In genomic region chr3:119322523-119323400, GRCh38 we compare ENCODE assay signal across 1 cellular context.
A peak's percentile ranks its signal among the peaks of the same experiment; 100 is the strongest.
TF ChIP-seq lines count a peak whose summit lies in the region.

No MANE protein-coding gene starts in this region.

TF ChIP-seq in K562, 482 proteins besides CTCF, POLR2A, EP300 and RAD21 (continued from another document):
- TF ChIP-seq PRDM10 (IDR thresholded peaks at IDR 0.05; ENCODE audit: partially characterized antibody) = no peak
- TF ChIP-seq GTF2E2 (tag; IDR thresholded peaks at IDR 0.05) = peak; percentile 80; the same call in 1 of the 2 replicates
- no peak for TF ChIP-seq HNRNPH1 (optimal IDR thresholded peaks at IDR 0.05; ENCODE audit: low read depth, low read length)
- no peak for TF ChIP-seq SIX5 (IDR thresholded peaks at IDR 0.05; ENCODE audit: borderline replicate concordance in 1 of 2, insufficient read depth in 1 of 2, low read depth in 1 of 2, low read length in 2 of 2)
- no peak for TF ChIP-seq TRIM24 (IDR thresholded peaks at IDR 0.05)
- no peak for TF ChIP-seq FOXP4 (CRISPR knock-in tag; IDR thresholded peaks at IDR 0.05; ENCODE audit: borderline replicate concordance)
- TF ChIP-seq ATF1 (CRISPR knock-in tag; IDR thresholded peaks at IDR 0.05) = no peak
- TF ChIP-seq ATF1 (tag; IDR thresholded peaks at IDR 0.05) = peak; percentile 69
- no peak for TF ChIP-seq EHMT2 (IDR thresholded peaks at IDR 0.05)
- peak; percentile 26; the same call in 1 of the 2 replicates for TF ChIP-seq ZNF263 (CRISPR knock-in tag; IDR thresholded peaks at IDR 0.05; ENCODE audit: borderline replicate concordance)
- TF ChIP-seq ZNF311 (CRISPR knock-in tag; IDR thresholded peaks at IDR 0.05) = no peak
- TF ChIP-seq ZNF431 (CRISPR knock-in tag; IDR thresholded peaks at IDR 0.05) = no peak
- no peak for TF ChIP-seq NFATC3 (IDR thresholded peaks at IDR 0.05)
- no peak for TF ChIP-seq RBM25 (IDR thresholded peaks at IDR 0.05; ENCODE audit: low read depth, low read length, severe bottlenecking)
- TF ChIP-seq TFE3 (CRISPR knock-in tag; IDR thresholded peaks at IDR 0.05) = no peak
- no peak for TF ChIP-seq FOS (IDR thresholded peaks at IDR 0.05; ENCODE audit: extremely low read depth, insufficient read length)
- TF ChIP-seq ADNP (tag; IDR thresholded peaks at IDR 0.05) = no peak
- no peak for TF ChIP-seq ARID3A (IDR thresholded peaks at IDR 0.05; ENCODE audit: borderline replicate concordance, low read depth, low read length)
- peak; percentile 52; the same call in 1 of the 2 replicates for TF ChIP-seq ARID4B (CRISPR knock-in tag; IDR thresholded peaks at IDR 0.05)
- TF ChIP-seq PHF8 (IDR thresholded peaks at IDR 0.05; ENCODE audit: borderline replicate concordance, low read length) = peak; percentile 59; the same call in 1 of the 2 replicates
- no peak for TF ChIP-seq CAMTA2 (CRISPR knock-in tag; conservative IDR thresholded peaks at IDR 0.05)
- TF ChIP-seq ZNF639 (CRISPR knock-in tag; conservative IDR thresholded peaks at IDR 0.05 in 1 of 2, IDR thresholded peaks at IDR 0.05 in 1 of 2) = peak in 1 of 2 experiments; percentile 38; a peak in 1 of 4 replicates
- no peak for TF ChIP-seq ZNF232 (CRISPR knock-in tag; IDR thresholded peaks at IDR 0.05)
- no peak for TF ChIP-seq NFIX (CRISPR knock-in tag; IDR thresholded peaks at IDR 0.05; ENCODE audit: low read depth)
- no peak for TF ChIP-seq BCL6 (CRISPR knock-in tag; IDR thresholded peaks at IDR 0.05)
- TF ChIP-seq NONO (IDR thresholded peaks at IDR 0.05; ENCODE audit: low read depth in 2 of 2, low read length in 1 of 2) = peak in 1 of 2 experiments; percentile 63; a peak in 2 of 4 replicates
- no peak; the same call in 1 of the 2 replicates for TF ChIP-seq TFAP4 (CRISPR knock-in tag; IDR thresholded peaks at IDR 0.05; ENCODE audit: borderline replicate concordance)
- no peak for TF ChIP-seq ELK1 (CRISPR knock-in tag; IDR thresholded peaks at IDR 0.05)
- TF ChIP-seq RBM22 (IDR thresholded peaks at IDR 0.05; ENCODE audit: low read depth, low read length, poor library complexity, severe bottlenecking) = no peak
- TF ChIP-seq SP1 (CRISPR knock-in tag; IDR thresholded peaks at IDR 0.05) = peak; percentile 63
- TF ChIP-seq TFAM (CRISPR knock-in tag; conservative IDR thresholded peaks at IDR 0.05) = no peak
